Comparison of ENCODE assay signal across 12 cellular contexts in the genomic region with DNA sequence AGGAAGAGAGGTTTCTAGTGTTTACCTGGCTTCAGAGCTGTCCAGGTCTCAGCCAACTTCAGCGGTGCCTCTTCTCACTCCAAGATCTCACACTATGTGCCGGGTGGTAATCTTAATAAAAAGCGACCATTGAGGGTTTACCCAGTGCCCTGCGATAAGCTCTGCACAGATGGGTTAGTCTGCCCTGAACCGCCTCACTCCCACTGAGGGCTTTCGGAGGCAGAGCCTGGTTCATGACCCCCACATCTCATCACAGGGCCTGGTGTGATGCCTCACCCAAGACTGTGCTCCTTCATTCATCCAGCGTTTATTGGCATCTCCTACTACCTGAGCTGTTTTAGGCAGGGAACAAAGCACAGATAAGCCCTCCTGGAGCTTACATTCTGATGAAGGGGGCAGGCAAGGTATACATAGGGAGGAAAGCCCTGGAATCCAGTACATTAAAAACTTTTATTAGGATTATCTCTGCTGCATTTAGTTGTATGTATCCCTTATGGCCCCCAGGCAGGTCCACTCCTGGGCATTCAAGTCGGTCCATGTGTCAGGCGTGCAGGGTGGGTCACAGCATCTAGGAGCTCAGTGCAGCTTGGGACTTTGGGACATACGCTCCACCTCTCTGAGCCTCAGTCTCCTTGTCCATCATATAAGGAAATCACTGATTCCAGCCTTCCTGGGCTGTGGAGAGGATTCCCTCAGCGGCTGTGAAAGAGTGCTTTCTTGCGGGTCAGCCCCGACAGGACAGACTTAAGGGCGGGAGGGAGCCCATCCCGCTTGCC. TPM values are rescaled to one million over a fixed set of nuclear protein-coding genes. Genes with fewer than 3 reads are reported as not detected.
DNase-seq lines count a peak whose midpoint lies in the region; ATAC-seq and TF ChIP-seq lines count a peak whose summit lies in the region.
"Had no signal": no experiment of that assay in that cellular context is flagged by ENCODE, and none has a peak within 500 bp of the region (broad histone marks: within the 10 kb centered on the region; RNA-seq: fewer than 3 reads in every experiment).

No MANE protein-coding gene starts in this region.

- H3K9ac ChIP-seq in SK-N-SH (no peak overlapping the region), muscle layer of colon (ENCODE audit: low read length) (peak overlapping the region; percentile 51)

- ATAC-seq in SK-N-SH treated with all-trans-retinoic acid at 6 μM for 48 hours = no peak
- ATAC-seq in thoracic aorta (ENCODE audit: insufficient number of reproducible peaks, low FRiP score, low read depth) = no peak

- H3K27ac ChIP-seq in SK-N-SH (ENCODE audit: low read depth in 2 of 2, low read length in 1 of 2) (no peak overlapping the region), ectodermal cell (ENCODE audit: insufficient read depth, low read depth, low read length, poor library complexity, severe bottlenecking) (no peak overlapping the region), muscle layer of colon (ENCODE audit: low read depth, low read length) (peak overlapping the region; percentile 96), thoracic aorta (no peak overlapping the region)

- H3K9me2 ChIP-seq in SK-N-SH = no peaks in the 10 kb centered on the region

- H3K9me3 ChIP-seq in SK-N-SH (no peaks in the 10 kb centered on the region), ectodermal cell (ENCODE audit: control insufficient read depth, low read length) (no peaks in the 10 kb centered on the region), muscle layer of colon (ENCODE audit: low read length) (no peaks in the 10 kb centered on the region), thoracic aorta (no peaks in the 10 kb centered on the region)

- no peak overlapping the region for H2AFZ ChIP-seq in SK-N-SH (ENCODE audit: low read depth)

- H3K4me2 ChIP-seq in SK-N-SH = peak overlapping the region; percentile 87; the same call in 1 of the 2 replicates

- no peak for TF ChIP-seq CTCF in SK-N-SH (IDR thresholded peaks at IDR 0.05)
- TF ChIP-seq CTCF in thoracic aorta (IDR thresholded peaks at IDR 0.05) = no peak

- H3K36me3 ChIP-seq in SK-N-SH (replicated peaks in 1 of 2; ENCODE audit: control insufficient read depth in 1 of 2, insufficient read depth in 2 of 2, low read length in 1 of 2) (no peaks in the 10 kb centered on the region), ectodermal cell (ENCODE audit: control insufficient read depth, insufficient read depth, low read length) (no peaks in the 10 kb centered on the region), muscle layer of colon (ENCODE audit: insufficient read depth, low read length) (no peaks in the 10 kb centered on the region), thoracic aorta (no peaks in the 10 kb centered on the region)

- H3K4me3 ChIP-seq in SK-N-SH (ENCODE audit: low read depth in 2 of 2, low read length in 1 of 2) = peak overlapping the region; percentile 25 to 60; a peak in 1 of 4 replicates
- H3K4me3 ChIP-seq in ectodermal cell (ENCODE audit: insufficient read depth, low read depth, low read length) = peak overlapping the region; percentile 35
- peak overlapping the region; percentile 80 to 81 for H3K4me3 ChIP-seq in muscle layer of colon (ENCODE audit: low read depth in 1 of 2, low read length in 2 of 2)
- H3K4me3 ChIP-seq in thoracic aorta = peak overlapping the region; percentile 72

- no peaks in the 10 kb centered on the region for H3K79me2 ChIP-seq in SK-N-SH (ENCODE audit: insufficient read depth)

- peaks cover 0 to 3% of the 10 kb centered on the region in 2 experiments; a peak in 1 of 4 replicates for H3K4me1 ChIP-seq in SK-N-SH (ENCODE audit: control insufficient read depth in 1 of 2, insufficient read depth in 2 of 2, low read depth in 1 of 2, low read length in 1 of 2)
- H3K4me1 ChIP-seq in ectodermal cell (ENCODE audit: control insufficient read depth, insufficient read depth, low read length) = no peaks in the 10 kb centered on the region
- peaks cover 35% of the 10 kb centered on the region for H3K4me1 ChIP-seq in muscle layer of colon (ENCODE audit: insufficient read depth, low read length)
- H3K4me1 ChIP-seq in thoracic aorta (ENCODE audit: control insufficient read depth in 1 of 2, low read depth in 2 of 2) = peaks cover 0 to 23% of the 10 kb centered on the region in 2 donors

- TF ChIP-seq RAD21 in SK-N-SH (IDR thresholded peaks at IDR 0.05; ENCODE audit: low read length) = no peak

- H3K27me3 ChIP-seq in SK-N-SH (ENCODE audit: insufficient read depth) (peaks cover 31% of the 10 kb centered on the region), ectodermal cell (ENCODE audit: control insufficient read depth, insufficient read depth, low read length, poor library complexity, severe bottlenecking) (peaks cover 54% of the 10 kb centered on the region), muscle layer of colon (ENCODE audit: control insufficient read depth in 1 of 2, insufficient read depth in 2 of 2, low read length in 2 of 2) (no peaks in the 10 kb centered on the region), thoracic aorta (replicated peaks; ENCODE audit: insufficient read depth) (no peaks in the 10 kb centered on the region)

- no peaks in the 10 kb centered on the region for H3F3A ChIP-seq in SK-N-SH (replicated peaks; ENCODE audit: insufficient read depth)

- POLR2A ChIA-PET in SK-N-SH (lab: Yijun Ruan, JAX) = no interaction called here

- 84% methylated on average over 10 of the region's 15 CpGs for WGBS in SK-N-SH (ENCODE audit: low lambda C conversion rate)
- 55 to 57% methylated on average over 15 of the region's 15 CpGs for WGBS in ectodermal cell, 2 experiments

- H4K20me1 ChIP-seq in SK-N-SH (ENCODE audit: insufficient read depth) = no peaks in the 10 kb centered on the region

- no peak for TF ChIP-seq EP300 in SK-N-SH (IDR thresholded peaks at IDR 0.05; ENCODE audit: borderline replicate concordance in 1 of 2, low read depth in 1 of 2, low read length in 1 of 2)

- peak; percentile 17 for DNase-seq in SK-N-SH
- DNase-seq in thoracic aorta (ENCODE audit: low spot score) = no peak
- DNase-seq in NCI-H774 (lab: John Stamatoyannopoulos, UW) = no peak
- no peak for DNase-seq in NCI-H226
- DNase-seq in glomerular visceral epithelial cell (ENCODE audit: extremely low spot score) = no peak
- DNase-seq: 8988T; activated B cell treated with CpG ODN at 0.5 μM for 24 hours; caudate nucleus; stimulated activated naive CD4-positive, alpha-beta T cell treated with Interleukin-2 at 50 U/mL for 16 hours had no signal

- CTCF ChIA-PET in SK-N-SH (lab: Yijun Ruan, JAX) = interaction anchor here (1.2 kb wide), 1 partner anchor 95 kb away, joined by 4 read pairs; no protein-coding TSS in a partner anchor

TF ChIP-seq in SK-N-SH, 30 proteins besides CTCF, POLR2A, EP300 and RAD21:
- no peak for TF ChIP-seq NFIC (IDR thresholded peaks at IDR 0.05; ENCODE audit: borderline replicate concordance)
- TF ChIP-seq FOXM1 (IDR thresholded peaks at IDR 0.05; ENCODE audit: low read depth) = no peak
- TF ChIP-seq MXI1 (IDR thresholded peaks at IDR 0.05; ENCODE audit: low read depth, low read length) = no peak
- TF ChIP-seq POLR2AphosphoS5 (IDR thresholded peaks at IDR 0.05; ENCODE audit: low read depth, low read length) = no peak
- no peak for TF ChIP-seq TCF12 (IDR thresholded peaks at IDR 0.05)
- TF ChIP-seq, protein P1, sequence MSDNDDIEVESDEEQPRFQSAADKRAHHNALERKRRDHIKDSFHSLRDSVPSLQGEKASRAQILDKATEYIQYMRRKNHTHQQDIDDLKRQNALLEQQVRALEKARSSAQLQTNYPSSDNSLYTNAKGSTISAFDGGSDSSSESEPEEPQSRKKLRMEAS (IDR thresholded peaks at IDR 0.05; ENCODE audit: low read depth) = no peak
- no peak for TF ChIP-seq GATA2 (CRISPR knock-in tag; IDR thresholded peaks at IDR 0.05)
- TF ChIP-seq YY1 (IDR thresholded peaks at IDR 0.05; ENCODE audit: low read depth) = no peak
- TF ChIP-seq, protein P2, sequence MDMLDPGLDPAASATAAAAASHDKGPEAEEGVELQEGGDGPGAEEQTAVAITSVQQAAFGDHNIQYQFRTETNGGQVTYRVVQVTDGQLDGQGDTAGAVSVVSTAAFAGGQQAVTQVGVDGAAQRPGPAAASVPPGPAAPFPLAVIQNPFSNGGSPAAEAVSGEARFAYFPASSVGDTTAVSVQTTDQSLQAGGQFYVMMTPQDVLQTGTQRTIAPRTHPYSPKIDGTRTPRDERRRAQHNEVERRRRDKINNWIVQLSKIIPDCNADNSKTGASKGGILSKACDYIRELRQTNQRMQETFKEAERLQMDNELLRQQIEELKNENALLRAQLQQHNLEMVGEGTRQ (IDR thresholded peaks at IDR 0.05; ENCODE audit: borderline replicate concordance, low read depth, low read length) = no peak

TF ChIP-seq in SK-N-SH treated with all-trans-retinoic acid at 6 μM for 48 hours, 23 proteins besides CTCF, POLR2A, EP300 and RAD21 (continues in another document):
- TF ChIP-seq, protein P3, sequence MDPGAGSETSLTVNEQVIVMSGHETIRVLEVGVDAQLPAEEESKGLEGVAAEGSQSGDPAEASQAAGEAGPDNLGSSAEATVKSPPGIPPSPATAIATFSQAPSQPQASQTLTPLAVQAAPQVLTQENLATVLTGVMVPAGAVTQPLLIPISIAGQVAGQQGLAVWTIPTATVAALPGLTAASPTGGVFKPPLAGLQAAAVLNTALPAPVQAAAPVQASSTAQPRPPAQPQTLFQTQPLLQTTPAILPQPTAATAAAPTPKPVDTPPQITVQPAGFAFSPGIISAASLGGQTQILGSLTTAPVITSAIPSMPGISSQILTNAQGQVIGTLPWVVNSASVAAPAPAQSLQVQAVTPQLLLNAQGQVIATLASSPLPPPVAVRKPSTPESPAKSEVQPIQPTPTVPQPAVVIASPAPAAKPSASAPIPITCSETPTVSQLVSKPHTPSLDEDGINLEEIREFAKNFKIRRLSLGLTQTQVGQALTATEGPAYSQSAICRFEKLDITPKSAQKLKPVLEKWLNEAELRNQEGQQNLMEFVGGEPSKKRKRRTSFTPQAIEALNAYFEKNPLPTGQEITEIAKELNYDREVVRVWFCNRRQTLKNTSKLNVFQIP (CRISPR knock-in tag; IDR thresholded peaks at IDR 0.05; ENCODE audit: borderline replicate concordance, low read depth) = no peak

RNA-seq across cellular contexts. Expression of a gene that starts 0.6 kb away (rescaled TPM):
- 0.76 and 0.84 TPM in 2 replicates for polyA plus RNA-seq in SK-N-SH (2012; rRNA removed)
- 0.55 and 0.72 TPM in 2 replicates for polyA plus RNA-seq in SK-N-SH (2012; cell fraction: cytosol; rRNA removed)
- 1.3 and 2.5 TPM in 2 replicates for polyA plus RNA-seq in SK-N-SH (2012; cell fraction: nucleus; rRNA removed)
- polyA plus RNA-seq in ectodermal cell (2013, experiment 1 of 4) = 1.7 TPM
- 1.8 TPM for polyA plus RNA-seq in ectodermal cell (2013, experiment 2 of 4)
- 1.3 TPM for polyA plus RNA-seq in ectodermal cell (2013, experiment 3 of 4)
- polyA plus RNA-seq in ectodermal cell (2013, experiment 4 of 4) = 1.1 TPM
- 10 to 100 TPM; 23.3 to 70.4 TPM for total RNA-seq in thoracic aorta
